In genomic region chr2:217497850-217498377, GRCh38 we compare ENCODE assay signal across 22 cellular contexts.
"Had no signal": no experiment of that assay in that cellular context is flagged by ENCODE, and none has a peak within 500 bp of the region (broad histone marks: within the 10 kb centered on the region; RNA-seq: fewer than 3 reads in every experiment).

No MANE protein-coding gene starts in this region.

- H3K9me3 Mint-ChIP-seq: stimulated activated effector memory CD8-positive, alpha-beta T cell treated with anti-CD3 and anti-CD28 coated beads, Interleukin-12 subunit alpha, Interleukin-12 subunit beta, amount 100 ng/mL, for 72 hours had no signal

- H3K36me3 ChIP-seq: esophagus squamous epithelium, lower lobe of right lung, neutrophil, pancreas, stomach, thyroid gland, vagina had no signal

- H3K9me3 ChIP-seq: esophagus squamous epithelium, lower lobe of right lung, neutrophil, pancreas, stomach, thyroid gland, vagina had no signal

- H3K4me1 ChIP-seq: esophagus squamous epithelium, lower lobe of right lung, pancreas, stomach, thyroid gland, vagina had no signal

- FAIRE-seq: endometrium, frontal cortex, keratinocyte, pancreas had no signal

- H3K27ac Mint-ChIP-seq: effector memory CD8-positive, alpha-beta T cell; natural killer cell; stimulated activated effector memory CD8-positive, alpha-beta T cell treated with anti-CD3 and anti-CD28 coated beads, Interleukin-12 subunit alpha, Interleukin-12 subunit beta, amount 100 ng/mL, for 72 hours had no signal

- H3K27ac ChIP-seq: esophagus squamous epithelium, lower lobe of right lung, neutrophil, pancreas, stomach, thyroid gland, vagina had no signal

- H3K4me3 ChIP-seq: esophagus squamous epithelium, lower lobe of right lung, pancreas, stomach, thyroid gland, vagina had no signal

- ATAC-seq: effector memory CD8-positive, alpha-beta T cell; left ventricle myocardium superior; lower lobe of right lung; natural killer cell; pancreas; sciatic nerve; stimulated activated effector memory CD8-positive, alpha-beta T cell treated with anti-CD3 and anti-CD28 coated beads, Interleukin-12 subunit alpha, Interleukin-12 subunit beta, amount 100 ng/mL, for 72 hours had no signal

- H3K36me3 Mint-ChIP-seq: natural killer cell; stimulated activated effector memory CD8-positive, alpha-beta T cell treated with anti-CD3 and anti-CD28 coated beads, Interleukin-12 subunit alpha, Interleukin-12 subunit beta, amount 100 ng/mL, for 72 hours had no signal

- H3K4me1 Mint-ChIP-seq: neural crest cell; stimulated activated effector memory CD8-positive, alpha-beta T cell treated with anti-CD3 and anti-CD28 coated beads, Interleukin-12 subunit alpha, Interleukin-12 subunit beta, amount 100 ng/mL, for 72 hours had no signal

- H3K27me3 ChIP-seq: esophagus squamous epithelium, neutrophil, stomach, thyroid gland, vagina had no signal

- DNase-seq: cortex of kidney; effector memory CD8-positive, alpha-beta T cell; erythroblast; esophagus squamous epithelium; left ventricle myocardium superior; lower lobe of right lung; natural killer cell; pancreas; stimulated activated CD4-positive, alpha-beta T cell treated with anti-CD3 and anti-CD28 coated beads, Interleukin-2, amount 100 ng/mL, for 24 hours; stimulated activated CD4-positive, alpha-beta T cell treated with anti-CD3 and anti-CD28 coated beads, Interleukin-4, amount 100 ng/mL, for 24 hours; stimulated activated naive CD4-positive, alpha-beta T cell treated with Interleukin-2 at 50 U/mL for 16 hours; stomach; thyroid gland; trophoblast cell had no signal

- H3K4me3 Mint-ChIP-seq: effector memory CD8-positive, alpha-beta T cell; natural killer cell; neural crest cell; stimulated activated effector memory CD8-positive, alpha-beta T cell treated with anti-CD3 and anti-CD28 coated beads, Interleukin-12 subunit alpha, Interleukin-12 subunit beta, amount 100 ng/mL, for 72 hours had no signal
